ENCODE assay signal across 8 cellular contexts in genomic region chr15:32994810-32995424, GRCh38.
DNase-seq lines count a peak whose midpoint lies in the region; ATAC-seq, FAIRE-seq and TF ChIP-seq lines count a peak whose summit lies in the region.

No MANE protein-coding gene starts in this region.

- DNase-seq in A673 (ENCODE audit: low spot score) (peak; percentile 36), RCC 7860 (ENCODE audit: low spot score) (peak; percentile 42), fibroblast of lung (ENCODE audit: low read depth in 2 of 2) (peak; percentile 43 to 82), stromal cell of bone marrow (ENCODE audit: low read depth) (peak; percentile 29), T-cell (no peak)
- DNase-seq in CD4-positive, alpha-beta memory T cell, result no peak
- DNase-seq in activated CD8-positive, alpha-beta memory T cell treated with anti-CD3 and anti-CD28 coated beads, Interleukin-2, amount 10 ng/mL, durations not matched to agents 7 days and 5 days, result no peak

- H2AFZ ChIP-seq in fibroblast of lung (ENCODE audit: low read length), result no peak overlapping the region

- peaks cover 0 to 2% (median 0%) of the 10 kb centered on the region in 4 donors for H3K4me1 Mint-ChIP-seq in CD4-positive, alpha-beta memory T cell
- no peaks in the 10 kb centered on the region for H3K4me1 Mint-ChIP-seq in activated CD8-positive, alpha-beta memory T cell treated with anti-CD3 and anti-CD28 coated beads, Interleukin-2, amount 10 ng/mL, durations not matched to agents 7 days and 5 days
- peaks cover 0 to 2% (median 0%) of the 10 kb centered on the region in 3 donors for H3K4me1 Mint-ChIP-seq in T-cell

- CTCF ChIA-PET in A673 (lab: Charles Lee), result interaction anchor here (2.5 kb wide), 1 partner anchor 332 kb away, joined by 10 read pairs; no protein-coding TSS in a partner anchor
- CTCF ChIA-PET in CD4-positive, alpha-beta memory T cell (lab: Charles Lee; ENCODE audit: partially characterized antibody), result no interaction called here
- CTCF ChIA-PET in activated CD8-positive, alpha-beta memory T cell treated with anti-CD3 and anti-CD28 coated beads, Interleukin-2, amount 10 ng/mL, durations not matched to agents 7 days and 5 days (lab: Charles Lee), result interaction anchor here (1.0 to 2.0 kb wide), 4 partner anchors 10 to 333 kb away, joined by 3 to 11 read pairs (median 4); no protein-coding TSS in a partner anchor
- CTCF ChIA-PET in T-cell (lab: Charles Lee), result no interaction called here

- no peaks in the 10 kb centered on the region for H4K20me1 ChIP-seq in fibroblast of lung (ENCODE audit: control insufficient read depth, extremely low read depth, insufficient read depth, low read length)

- H3K9me3 ChIP-seq in A673 (ENCODE audit: low read depth, low read length, poor library complexity, severe bottlenecking), result no peaks in the 10 kb centered on the region
- no peaks in the 10 kb centered on the region for H3K9me3 ChIP-seq in fibroblast of lung (ENCODE audit: control insufficient read depth, insufficient read depth, low read depth, low read length)
- no peaks in the 10 kb centered on the region for H3K9me3 ChIP-seq in CD4-positive, alpha-beta memory T cell (ENCODE audit: control insufficient read depth in 1 of 2, low read length in 2 of 2)

- no TSS peak for BruUV-seq in A673 (replicated peaks; lab: Mats Ljungman, UMichigan)

- H3K4me2 ChIP-seq in fibroblast of lung (ENCODE audit: extremely low read depth, insufficient read depth, low read length), result no peak overlapping the region

- H3K27ac Mint-ChIP-seq in CD4-positive, alpha-beta memory T cell, result no peak overlapping the region
- no peak overlapping the region for H3K27ac Mint-ChIP-seq in activated CD8-positive, alpha-beta memory T cell treated with anti-CD3 and anti-CD28 coated beads, Interleukin-2, amount 10 ng/mL, durations not matched to agents 7 days and 5 days
- no peak overlapping the region for H3K27ac Mint-ChIP-seq in T-cell

- no peak overlapping the region for H3K9ac ChIP-seq in fibroblast of lung (ENCODE audit: insufficient read depth, low read length)

- H3K27ac ChIP-seq in A673 (ENCODE audit: low read depth, low read length, poor library complexity, severe bottlenecking) (no peak overlapping the region), fibroblast of lung (ENCODE audit: insufficient read depth, low read length) (no peak overlapping the region)
- no peak overlapping the region for H3K27ac ChIP-seq in CD4-positive, alpha-beta memory T cell (ENCODE audit: low read depth, low read length)

- H3K36me3 Mint-ChIP-seq in CD4-positive, alpha-beta memory T cell, result no peaks in the 10 kb centered on the region
- H3K36me3 Mint-ChIP-seq in activated CD8-positive, alpha-beta memory T cell treated with anti-CD3 and anti-CD28 coated beads, Interleukin-2, amount 10 ng/mL, durations not matched to agents 7 days and 5 days, result no peaks in the 10 kb centered on the region
- H3K36me3 Mint-ChIP-seq in T-cell, result no peaks in the 10 kb centered on the region

- peaks cover 0 to 9% of the 10 kb centered on the region in 2 donors for H3K27me3 Mint-ChIP-seq in CD4-positive, alpha-beta memory T cell
- H3K27me3 Mint-ChIP-seq in activated CD8-positive, alpha-beta memory T cell treated with anti-CD3 and anti-CD28 coated beads, Interleukin-2, amount 10 ng/mL, durations not matched to agents 7 days and 5 days, result no peaks in the 10 kb centered on the region
- H3K27me3 Mint-ChIP-seq in T-cell, result peaks cover 4 to 12% of the 10 kb centered on the region in 2 donors

- H3K4me3 ChIP-seq in A673 (ENCODE audit: low read depth, low read length, poor library complexity, severe bottlenecking), result no peak overlapping the region
- no peak overlapping the region for H3K4me3 ChIP-seq in fibroblast of lung (replicated peaks in 1 of 4; ENCODE audit: control extremely low read depth in 1 of 4, insufficient read depth in 1 of 4, low read depth in 3 of 4, low read length in 4 of 4)
- no peak overlapping the region for H3K4me3 ChIP-seq in CD4-positive, alpha-beta memory T cell (ENCODE audit: low read length in 2 of 2)

- peak; percentile 89 for FAIRE-seq in RCC 7860 (lab: Jason Lieb, UNC)

- no peaks in the 10 kb centered on the region for H3K36me3 ChIP-seq in A673 (ENCODE audit: insufficient read depth, low read length, poor library complexity, severe bottlenecking)
- H3K36me3 ChIP-seq in fibroblast of lung (ENCODE audit: control insufficient read depth, insufficient read depth, low read length), result no peaks in the 10 kb centered on the region
- no peaks in the 10 kb centered on the region for H3K36me3 ChIP-seq in CD4-positive, alpha-beta memory T cell (ENCODE audit: insufficient read depth, low read length)

- intact Hi-C loops in A673 (cut with micrococcal nuclease; ENCODE audit: unreplicated experiment), result loop anchor here (2.0 kb wide), 1 partner anchor 332 kb away; no protein-coding TSS in a partner anchor
- intact Hi-C loops in CD4-positive, alpha-beta memory T cell (cut with micrococcal nuclease), result no loop called here

- no peaks in the 10 kb centered on the region for H3K4me1 ChIP-seq in A673 (ENCODE audit: insufficient read depth, low read length, poor library complexity, severe bottlenecking)
- peaks cover 2% of the 10 kb centered on the region for H3K4me1 ChIP-seq in fibroblast of lung (ENCODE audit: control insufficient read depth, extremely low read depth, insufficient read depth, low read length)
- H3K4me1 ChIP-seq in CD4-positive, alpha-beta memory T cell (ENCODE audit: insufficient read depth, low read length), result no peaks in the 10 kb centered on the region

- peaks cover 9% of the 10 kb centered on the region for H3K27me3 ChIP-seq in A673 (replicated peaks; ENCODE audit: insufficient read depth, low read depth, low read length, poor library complexity)
- H3K27me3 ChIP-seq in fibroblast of lung (ENCODE audit: control insufficient read depth, insufficient read depth, low read length), result no peaks in the 10 kb centered on the region
- H3K27me3 ChIP-seq in CD4-positive, alpha-beta memory T cell (ENCODE audit: insufficient read depth, low read length), result no peaks in the 10 kb centered on the region

- no peak overlapping the region for H3K4me3 Mint-ChIP-seq in CD4-positive, alpha-beta memory T cell
- no peak overlapping the region for H3K4me3 Mint-ChIP-seq in activated CD8-positive, alpha-beta memory T cell treated with anti-CD3 and anti-CD28 coated beads, Interleukin-2, amount 10 ng/mL, durations not matched to agents 7 days and 5 days
- no peak overlapping the region for H3K4me3 Mint-ChIP-seq in T-cell

- H3K79me2 ChIP-seq in fibroblast of lung (ENCODE audit: control insufficient read depth, insufficient read depth, low read length), result peaks cover 6% of the 10 kb centered on the region

- H3K9me3 Mint-ChIP-seq in CD4-positive, alpha-beta memory T cell, result peaks cover 0 to 3% (median 0%) of the 10 kb centered on the region in 8 donors
- no peaks in the 10 kb centered on the region for H3K9me3 Mint-ChIP-seq in activated CD8-positive, alpha-beta memory T cell treated with anti-CD3 and anti-CD28 coated beads, Interleukin-2, amount 10 ng/mL, durations not matched to agents 7 days and 5 days (ENCODE audit: low read depth)
- H3K9me3 Mint-ChIP-seq in T-cell, result no peaks in the 10 kb centered on the region

- peak; percentile 48 for ATAC-seq in GM18861 (IDR thresholded peaks at IDR 0.05; ENCODE audit: unreplicated experiment)
- no peak for ATAC-seq in activated CD8-positive, alpha-beta memory T cell treated with anti-CD3 and anti-CD28 coated beads, Interleukin-2, amount 10 ng/mL, durations not matched to agents 7 days and 5 days
- no peak for ATAC-seq in T-cell (replicated peaks in 1 of 4)

- POLR2A ChIA-PET in A673 (lab: Charles Lee; ENCODE audit: low non-redundant PET) (no interaction called here), T-cell (lab: Charles Lee) (no interaction called here)
- POLR2A ChIA-PET in CD4-positive, alpha-beta memory T cell (lab: Charles Lee; ENCODE audit: partially characterized antibody), result no interaction called here

- peak; percentile 69 for TF ChIP-seq CTCF in A673 (conservative IDR thresholded peaks at IDR 0.05; ENCODE audit: low read depth, low read length)
- TF ChIP-seq CTCF in fibroblast of lung (conservative IDR thresholded peaks at IDR 0.05 in 1 of 2, IDR thresholded peaks at IDR 0.05 in 1 of 2; ENCODE audit: low read depth in 1 of 2, low read length in 2 of 2), result peak; percentile 42 to 60

Comparison
In these comparisons a context has a peak if more than half of its experiments do, and no peak if none do; other contexts are left out.
1. DNase-seq: peak in A673 (single experiment), RCC 7860 (single experiment), fibroblast of lung (2 of 2) and stromal cell of bone marrow (single experiment); none in CD4-positive, alpha-beta memory T cell (0 of 5), activated CD8-positive, alpha-beta memory T cell treated with anti-CD3 and anti-CD28 coated beads, Interleukin-2, amount 10 ng/mL, durations not matched to agents 7 days and 5 days (single experiment) and T-cell (0 of 34).
2. CTCF ChIA-PET loops: an anchor here in A673 (2.5 kb wide) and activated CD8-positive, alpha-beta memory T cell treated with anti-CD3 and anti-CD28 coated beads, Interleukin-2, amount 10 ng/mL, durations not matched to agents 7 days and 5 days (1.0 to 2.0 kb wide); none called in CD4-positive, alpha-beta memory T cell and T-cell.